ENCODE assay signal across 8 cellular contexts in the genomic region with DNA sequence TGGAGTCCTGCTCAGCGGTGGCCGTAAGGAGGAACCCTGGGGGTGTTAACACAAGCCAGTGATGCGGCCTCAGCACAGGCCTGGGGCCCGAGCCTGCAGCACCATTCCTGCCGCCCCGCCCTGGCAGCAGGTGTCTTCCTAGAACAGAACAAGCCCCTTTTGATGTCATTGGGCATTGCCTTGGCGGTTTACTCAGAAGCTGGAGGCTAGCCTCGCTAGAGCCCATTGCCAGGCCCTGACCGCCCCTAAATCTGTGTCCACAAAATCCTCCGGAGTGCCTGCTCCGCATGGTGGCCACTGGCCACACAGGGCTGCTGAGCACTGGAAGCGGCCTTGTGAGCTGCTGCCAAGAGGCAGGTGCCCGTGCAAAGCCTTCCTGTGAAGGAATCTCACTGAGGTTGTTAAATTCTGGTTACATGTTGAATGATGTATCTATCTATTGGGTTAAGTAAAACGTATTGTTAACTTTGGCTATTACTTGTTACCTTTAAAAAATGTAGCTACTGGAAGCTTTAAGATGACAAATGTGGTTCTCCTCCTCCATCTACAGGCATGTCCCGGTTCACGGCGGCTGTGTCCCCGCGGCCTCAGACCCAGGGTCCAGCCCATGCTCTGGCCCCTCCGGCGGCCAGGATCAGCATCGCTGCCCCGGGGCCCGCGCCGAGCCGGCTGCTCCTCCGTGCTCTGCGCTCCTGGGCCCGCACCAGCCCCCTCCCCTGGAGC. TPM values are rescaled to one million over a fixed set of nuclear protein-coding genes. Genes with fewer than 3 reads are reported as not detected.
DNase-seq lines count a peak whose midpoint lies in the region; ATAC-seq and TF ChIP-seq lines count a peak whose summit lies in the region.

No MANE protein-coding gene starts in this region.

- H3K27ac ChIP-seq in mammary epithelial cell (ENCODE audit: insufficient read depth, low read depth, low read length) (no peak overlapping the region), liver (ENCODE audit: low read depth in 1 of 2, low read length in 2 of 2) (peak overlapping the region; percentile 57 to 62), testis (peak overlapping the region; percentile 75 to 91)

- H3K4me1 ChIP-seq in mammary epithelial cell (ENCODE audit: insufficient read depth, low read length) (peaks cover 29% of the 10 kb centered on the region), liver (ENCODE audit: control insufficient read depth in 4 of 4, insufficient read depth in 4 of 4, low read length in 3 of 4) (peaks cover 9 to 39% (median 32%) of the 10 kb centered on the region in 4 donors), testis (peaks cover 29% of the 10 kb centered on the region)

- no peaks in the 10 kb centered on the region for H3K27me3 ChIP-seq in mammary epithelial cell (ENCODE audit: insufficient read depth, low read length)
- H3K27me3 ChIP-seq in liver (ENCODE audit: control insufficient read depth in 4 of 4, insufficient read depth in 4 of 4, low read length in 3 of 4) = no peaks in the 10 kb centered on the region
- no peaks in the 10 kb centered on the region for H3K27me3 ChIP-seq in testis

- intact Hi-C loops in mammary epithelial cell (cut with micrococcal nuclease) = loop anchor here (5.0 kb wide), 3 partner anchors 79 to 144 kb away; no protein-coding TSS in a partner anchor
- intact Hi-C loops in testis (cut with DNase I; ENCODE audit: low total_unique reads) = loop anchor here (10.0 kb wide), 1 partner anchor 72 kb away; no protein-coding TSS in a partner anchor

- peak overlapping the region; percentile 89 for H2AFZ ChIP-seq in mammary epithelial cell (ENCODE audit: low read depth, low read length)

- TF ChIP-seq CTCF in mammary epithelial cell (conservative IDR thresholded peaks at IDR 0.05 in 1 of 2, IDR thresholded peaks at IDR 0.05 in 1 of 2; ENCODE audit: extremely low read depth in 1 of 2, insufficient read depth in 1 of 2, low read depth in 1 of 2, low read length in 2 of 2) = no peak
- TF ChIP-seq CTCF in liver (IDR thresholded peaks at IDR 0.05; ENCODE audit: low read depth, low read length, missing input control) = no peak
- no peak for TF ChIP-seq CTCF in testis (IDR thresholded peaks at IDR 0.05)

- H3K9me3 ChIP-seq in mammary epithelial cell (replicated peaks; ENCODE audit: insufficient read depth, low read length) (no peaks in the 10 kb centered on the region), liver (ENCODE audit: control insufficient read depth in 4 of 4, low read length in 3 of 4) (no peaks in the 10 kb centered on the region), testis (no peaks in the 10 kb centered on the region)

- dilution Hi-C loops in mammary epithelial cell (cut with HindIII; ENCODE audit: low sequenced_read_pairs) = no loop called here

- TF ChIP-seq RAD21 in liver (IDR thresholded peaks at IDR 0.05) = peak; percentile 30 to 33

- peak overlapping the region; percentile 92 for H3K4me2 ChIP-seq in mammary epithelial cell (ENCODE audit: insufficient read depth, low read depth, low read length)

- H3K4me3 ChIP-seq in mammary epithelial cell (replicated peaks in 1 of 3; ENCODE audit: insufficient read depth in 1 of 3, low read depth in 2 of 3, low read length in 3 of 3) = peak overlapping the region; percentile 45 to 83 (median 73)
- H3K4me3 ChIP-seq in liver (ENCODE audit: low read depth in 1 of 3, low read length in 3 of 3) = peak overlapping the region in 2 of 3 donors; percentile 54 to 71
- peak overlapping the region; percentile 80 to 81 for H3K4me3 ChIP-seq in testis

- peak; percentile 25 for DNase-seq in activated T-cell treated with anti-CD3 and anti-CD28 coated beads, Interleukin-2, amount 50 U/mL, for 1 hour
- DNase-seq in activated T-cell treated with anti-CD3 and anti-CD28 coated beads for 4 hours (no peak), Kasumi-1 (lab: John Stamatoyannopoulos, UW) (peak; percentile 17 to 19), mammary epithelial cell (peak; percentile 8), testis (no peak), AG08396 (ENCODE audit: low spot score) (no peak)

- H3K36me3 ChIP-seq in mammary epithelial cell (ENCODE audit: insufficient read depth, low read length) (no peaks in the 10 kb centered on the region), liver (ENCODE audit: control insufficient read depth in 4 of 4, insufficient read depth in 3 of 4, low read depth in 1 of 4, low read length in 3 of 4) (no peaks in the 10 kb centered on the region), testis (ENCODE audit: low read depth, missing control alignments) (no peaks in the 10 kb centered on the region)

- H3K9ac ChIP-seq in mammary epithelial cell (ENCODE audit: insufficient read depth, low read length) (peak overlapping the region; percentile 18), liver (ENCODE audit: low read depth in 1 of 2, low read length in 2 of 2) (peak overlapping the region in 1 of 2 donors; percentile 25)

- H3K79me2 ChIP-seq in mammary epithelial cell (ENCODE audit: insufficient read depth, low read length) = peaks cover 28% of the 10 kb centered on the region

- ATAC-seq in GM21360 (IDR thresholded peaks at IDR 0.05; ENCODE audit: unreplicated experiment) = no peak

- H4K20me1 ChIP-seq in mammary epithelial cell (ENCODE audit: insufficient read depth, low read length) = no peaks in the 10 kb centered on the region

- TSS peak; percentile 39 for BruUV-seq in mammary epithelial cell (replicated peaks; lab: Mats Ljungman, UMichigan)

- no peak for TF ChIP-seq POLR2A in testis (IDR thresholded peaks at IDR 0.05)

- in situ Hi-C loops in mammary epithelial cell (cut with MboI; ENCODE audit: low sequenced_read_pairs in 2 of 2) = no loop called here

- CTCF ChIA-PET in mammary epithelial cell (lab: Charles Lee; ENCODE audit: low non-redundant PET) = no interaction called here

- 7% methylated on average over 25 of the region's 30 CpGs for WGBS in mammary epithelial cell (ENCODE audit: low coverage, missing lambda C conversion rate)
- 34% methylated on average over 30 of the region's 30 CpGs for WGBS in liver
- WGBS in testis, 2 donors = 22 to 37% methylated on average over 15 to 30 of the region's 30 CpGs

TF ChIP-seq in liver, 16 proteins besides CTCF, POLR2A, EP300 and RAD21:
- TF ChIP-seq FOXA2 (IDR thresholded peaks at IDR 0.05) (no peak), GABPA (IDR thresholded peaks at IDR 0.05 in 1 of 2, conservative IDR thresholded peaks at IDR 0.05 in 1 of 2) (no peak), SP1 (IDR thresholded peaks at IDR 0.05) (no peak), EGR1 (IDR thresholded peaks at IDR 0.05; ENCODE audit: low read depth in 2 of 2) (no peak), TAF1 (conservative IDR thresholded peaks at IDR 0.05) (no peak), NR2F2 (IDR thresholded peaks at IDR 0.05) (no peak), JUND (IDR thresholded peaks at IDR 0.05) (no peak), HNF4A (conservative IDR thresholded peaks at IDR 0.05) (no peak), RXRA (IDR thresholded peaks at IDR 0.05) (no peak)
- TF ChIP-seq, protein P1, sequence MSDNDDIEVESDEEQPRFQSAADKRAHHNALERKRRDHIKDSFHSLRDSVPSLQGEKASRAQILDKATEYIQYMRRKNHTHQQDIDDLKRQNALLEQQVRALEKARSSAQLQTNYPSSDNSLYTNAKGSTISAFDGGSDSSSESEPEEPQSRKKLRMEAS (IDR thresholded peaks at IDR 0.05) = no peak
- TF ChIP-seq, protein P2, sequence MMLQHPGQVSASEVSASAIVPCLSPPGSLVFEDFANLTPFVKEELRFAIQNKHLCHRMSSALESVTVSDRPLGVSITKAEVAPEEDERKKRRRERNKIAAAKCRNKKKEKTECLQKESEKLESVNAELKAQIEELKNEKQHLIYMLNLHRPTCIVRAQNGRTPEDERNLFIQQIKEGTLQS (IDR thresholded peaks at IDR 0.05) = no peak

RNA-seq across cellular contexts. Expression of a gene that starts 1.2 kb away (rescaled TPM):
- 10 to 100 TPM; 18.0 to 18.7 TPM for total RNA-seq in mammary epithelial cell
- polyA plus RNA-seq in mammary epithelial cell = 17.3 TPM
- 18.8 TPM for polyA minus RNA-seq in mammary epithelial cell
- total RNA-seq in liver = 10 to 100 TPM; 12.6 to 26.5 TPM
- polyA plus RNA-seq in liver = 1 to 10 TPM; 4.3 to 9.1 TPM
- 100 to 1,000 TPM in 1 of 2 donors, 10 to 100 TPM in 1; 73.0 to 103 TPM for total RNA-seq in testis
- polyA plus RNA-seq in testis (ENCODE audit: insufficient read depth, low read depth, low replicate concordance) = 54.1 TPM

Comparison
In these comparisons a context has a peak if more than half of its experiments do, and no peak if none do; other contexts are left out.
1. DNase-seq: peak in activated T-cell treated with anti-CD3 and anti-CD28 coated beads, Interleukin-2, amount 50 U/mL, for 1 hour (single experiment), Kasumi-1 (2 of 2) and mammary epithelial cell (single experiment); none in activated T-cell treated with anti-CD3 and anti-CD28 coated beads for 4 hours (single experiment), testis (single experiment) and AG08396 (single experiment).
2. Peak in every context shown above with its lines, with median percentiles within 50 percentile points of each other: H3K4me3 ChIP-seq.